ENCODE assay signal across 19 cellular contexts in genomic region chr10:114743552-114744231, GRCh38.
A peak's percentile ranks its signal among the peaks of the same experiment; 100 is the strongest.
DNase-seq lines count a peak whose midpoint lies in the region; ATAC-seq, FAIRE-seq and TF ChIP-seq lines count a peak whose summit lies in the region.
"Had no signal": no experiment of that assay in that cellular context is flagged by ENCODE, and none has a peak within 500 bp of the region (broad histone marks: within the 10 kb centered on the region; RNA-seq: fewer than 3 reads in every experiment).

No MANE protein-coding gene starts in this region.

- H3K27ac ChIP-seq in cingulate gyrus (ENCODE audit: low read depth, low read length), result peak overlapping the region; percentile 21
- H3K27ac ChIP-seq: SJCRH30 had no signal

- no peak for TF ChIP-seq POLR2A in GM12892 (IDR thresholded peaks at IDR 0.05; ENCODE audit: low read depth, low read length)

- no peaks in the 10 kb centered on the region for H3K36me3 Mint-ChIP-seq in activated CD8-positive, alpha-beta memory T cell treated with anti-CD3 and anti-CD28 coated beads, Interleukin-2, amount 10 ng/mL, durations not matched to agents 7 days and 5 days
- H3K36me3 Mint-ChIP-seq in stimulated activated memory B cell treated with anti-CD40 and anti-IgM and Interleukin-4, amounts not matched to agents 10 μg/mL and 1 μg/mL and 100 μg/mL, for 72 hours, result no peaks in the 10 kb centered on the region

- H3K9me3 Mint-ChIP-seq in activated CD8-positive, alpha-beta memory T cell treated with anti-CD3 and anti-CD28 coated beads, Interleukin-2, amount 10 ng/mL, durations not matched to agents 7 days and 5 days (ENCODE audit: low read depth), result no peaks in the 10 kb centered on the region
- H3K9me3 Mint-ChIP-seq in stimulated activated memory B cell treated with anti-CD40 and anti-IgM and Interleukin-4, amounts not matched to agents 10 μg/mL and 1 μg/mL and 100 μg/mL, for 72 hours, result no peaks in the 10 kb centered on the region

- no peak overlapping the region; the same call in 1 of the 2 replicates for H3K4me3 ChIP-seq in Jurkat, Clone E6-1 (ENCODE audit: low read length)
- H3K4me3 ChIP-seq: SJCRH30 had no signal

- H3K27me3 Mint-ChIP-seq in activated CD8-positive, alpha-beta memory T cell treated with anti-CD3 and anti-CD28 coated beads, Interleukin-2, amount 10 ng/mL, durations not matched to agents 7 days and 5 days, result peaks cover 20% of the 10 kb centered on the region
- peaks cover 23% of the 10 kb centered on the region for H3K27me3 Mint-ChIP-seq in stimulated activated memory B cell treated with anti-CD40 and anti-IgM and Interleukin-4, amounts not matched to agents 10 μg/mL and 1 μg/mL and 100 μg/mL, for 72 hours

- no peak overlapping the region for H3K27ac Mint-ChIP-seq in activated CD8-positive, alpha-beta memory T cell treated with anti-CD3 and anti-CD28 coated beads, Interleukin-2, amount 10 ng/mL, durations not matched to agents 7 days and 5 days
- H3K27ac Mint-ChIP-seq in stimulated activated memory B cell treated with anti-CD40 and anti-IgM and Interleukin-4, amounts not matched to agents 10 μg/mL and 1 μg/mL and 100 μg/mL, for 72 hours, result no peak overlapping the region

- ATAC-seq in GM19463 (IDR thresholded peaks at IDR 0.05; ENCODE audit: unreplicated experiment) (peak; percentile 61), HG02852 (IDR thresholded peaks at IDR 0.05; ENCODE audit: unreplicated experiment) (no peak)
- ATAC-seq in activated CD8-positive, alpha-beta memory T cell treated with anti-CD3 and anti-CD28 coated beads, Interleukin-2, amount 10 ng/mL, durations not matched to agents 7 days and 5 days, result no peak
- ATAC-seq in stimulated activated memory B cell treated with anti-CD40 and anti-IgM and Interleukin-4, amounts not matched to agents 10 μg/mL and 1 μg/mL and 100 μg/mL, for 72 hours, result no peak

- DNase-seq in GM12892 (ENCODE audit: insufficient read length), result no peak
- DNase-seq in Jurkat, Clone E6-1 (ENCODE audit: low read depth, low spot score), result peak; percentile 68
- DNase-seq in activated CD8-positive, alpha-beta memory T cell treated with anti-CD3 and anti-CD28 coated beads, Interleukin-2, amount 10 ng/mL, durations not matched to agents 7 days and 5 days, result no peak
- no peak for DNase-seq in stimulated activated CD4-positive, alpha-beta T cell treated with anti-CD3 and anti-CD28 coated beads, Interleukin-4, amount 100 ng/mL, for 4 hours
- DNase-seq: COR-L47, KG1, NCI-H1092, NCI-H146, NCI-H2081 treated with DMSO at 0.1 percent for 48 hours, NCI-H226, NCI-H524 treated with DMSO at 0.1 percent for 48 hours, SJCRH30, SW 1271 had no signal

- peak; percentile 38 for FAIRE-seq in GM12892 (lab: Jason Lieb, UNC)
- FAIRE-seq: GM18507, H54 had no signal

- no peak overlapping the region for H3K4me3 Mint-ChIP-seq in activated CD8-positive, alpha-beta memory T cell treated with anti-CD3 and anti-CD28 coated beads, Interleukin-2, amount 10 ng/mL, durations not matched to agents 7 days and 5 days
- no peak overlapping the region for H3K4me3 Mint-ChIP-seq in stimulated activated memory B cell treated with anti-CD40 and anti-IgM and Interleukin-4, amounts not matched to agents 10 μg/mL and 1 μg/mL and 100 μg/mL, for 72 hours

- CTCF ChIA-PET in activated CD8-positive, alpha-beta memory T cell treated with anti-CD3 and anti-CD28 coated beads, Interleukin-2, amount 10 ng/mL, durations not matched to agents 7 days and 5 days (lab: Charles Lee), result no interaction called here

- no peaks in the 10 kb centered on the region for H3K4me1 Mint-ChIP-seq in activated CD8-positive, alpha-beta memory T cell treated with anti-CD3 and anti-CD28 coated beads, Interleukin-2, amount 10 ng/mL, durations not matched to agents 7 days and 5 days
- peaks cover 8% of the 10 kb centered on the region for H3K4me1 Mint-ChIP-seq in stimulated activated memory B cell treated with anti-CD40 and anti-IgM and Interleukin-4, amounts not matched to agents 10 μg/mL and 1 μg/mL and 100 μg/mL, for 72 hours
